Comparison of ENCODE assay signal across 1 cellular context in genomic region chr17:42653179-42654124, GRCh38.
TF ChIP-seq lines count a peak whose summit lies in the region.

No MANE protein-coding gene starts in this region.

TF ChIP-seq in HepG2, 621 proteins besides CTCF, POLR2A, EP300 and RAD21:
- TF ChIP-seq ZNF121 (CRISPR knock-in tag; IDR thresholded peaks at IDR 0.05) (peak; percentile 67), NBN (conservative IDR thresholded peaks at IDR 0.05) (no peak), KDM5B (CRISPR knock-in tag; IDR thresholded peaks at IDR 0.05; ENCODE audit: borderline replicate concordance) (peak; percentile 33; the same call in 1 of the 2 replicates), ZBTB33 (CRISPR knock-in tag; IDR thresholded peaks at IDR 0.05) (peak; percentile 86)
TF ChIP-seq in HepG2: peak in this region for 3.
